8 cellular contexts compared by ENCODE assay signal in genomic region chr6:44388876-44389275, GRCh38. TPM values are rescaled to one million over a fixed set of nuclear protein-coding genes. Genes with fewer than 3 reads are reported as not detected.
A peak's percentile ranks its signal among the peaks of the same experiment; 100 is the strongest.
DNase-seq lines count a peak whose midpoint lies in the region; TF ChIP-seq lines count a peak whose summit lies in the region.

No MANE protein-coding gene starts in this region.

- H3K4me1 ChIP-seq in CD4-positive, alpha-beta memory T cell (ENCODE audit: insufficient read depth, low read length) = peaks cover 30% of the 10 kb centered on the region
- H3K4me1 ChIP-seq in Loucy (ENCODE audit: insufficient read depth, low read length, poor library complexity, severe bottlenecking) (peaks cover 32% of the 10 kb centered on the region), duodenal mucosa (ENCODE audit: control insufficient read depth in 1 of 2, insufficient read depth in 2 of 2, low read length in 2 of 2) (peaks cover 22 to 24% of the 10 kb centered on the region in 2 donors), neuron (ENCODE audit: insufficient read depth, low read length) (peaks cover 24% of the 10 kb centered on the region)

- peaks cover 21 to 45% of the 10 kb centered on the region in 2 donors for H3K36me3 Mint-ChIP-seq in CD4-positive, alpha-beta memory T cell

- no peaks in the 10 kb centered on the region for H3K9me3 ChIP-seq in CD4-positive, alpha-beta memory T cell (ENCODE audit: control insufficient read depth in 1 of 2, low read length in 2 of 2)
- H3K9me3 ChIP-seq in Loucy (ENCODE audit: insufficient read depth, low read depth, low read length) = no peaks in the 10 kb centered on the region
- H3K9me3 ChIP-seq in duodenal mucosa (ENCODE audit: control insufficient read depth in 1 of 2, low read length in 2 of 2) = no peaks in the 10 kb centered on the region
- no peaks in the 10 kb centered on the region for H3K9me3 ChIP-seq in neuron (ENCODE audit: low read length)

- H3K27me3 Mint-ChIP-seq in CD4-positive, alpha-beta memory T cell = no peaks in the 10 kb centered on the region

- peak overlapping the region; percentile 80 for H3K9ac ChIP-seq in Loucy (ENCODE audit: low read depth, low read length, poor library complexity, severe bottlenecking)
- H3K9ac ChIP-seq in duodenal mucosa (ENCODE audit: low read depth in 1 of 2, low read length in 2 of 2) = no peak overlapping the region

- H3K4me2 ChIP-seq in Loucy (ENCODE audit: low read depth, low read length, poor library complexity, severe bottlenecking) = peak overlapping the region; percentile 99

- no peaks in the 10 kb centered on the region for H3K9me3 Mint-ChIP-seq in CD4-positive, alpha-beta memory T cell

- no peaks in the 10 kb centered on the region for H3K27me3 ChIP-seq in CD4-positive, alpha-beta memory T cell (ENCODE audit: insufficient read depth, low read length)
- no peaks in the 10 kb centered on the region for H3K27me3 ChIP-seq in Loucy (ENCODE audit: insufficient read depth, low read length, poor library complexity, severe bottlenecking)
- no peaks in the 10 kb centered on the region for H3K27me3 ChIP-seq in duodenal mucosa (ENCODE audit: control insufficient read depth in 1 of 2, insufficient read depth in 2 of 2, low read length in 2 of 2)
- H3K27me3 ChIP-seq in neuron (ENCODE audit: insufficient read depth, low read length) = no peaks in the 10 kb centered on the region

- peak overlapping the region; percentile 49 for H3K27ac ChIP-seq in CD4-positive, alpha-beta memory T cell (ENCODE audit: low read depth, low read length)
- H3K27ac ChIP-seq in duodenal mucosa (ENCODE audit: low read depth, low read length) = no peak overlapping the region

- CTCF ChIA-PET in CD4-positive, alpha-beta memory T cell (lab: Charles Lee; ENCODE audit: partially characterized antibody) = interaction anchor here (0.6 kb wide), 1 partner anchor 290 kb away, joined by 3 read pairs; no protein-coding TSS in a partner anchor

- POLR2A ChIA-PET in CD4-positive, alpha-beta memory T cell (lab: Charles Lee; ENCODE audit: partially characterized antibody) = interaction anchor here (2.2 kb wide), 1 partner anchor 15 kb away, joined by 5 read pairs; no protein-coding TSS in a partner anchor

- peaks cover 53% of the 10 kb centered on the region for H3K79me2 ChIP-seq in Loucy (ENCODE audit: insufficient read depth, low read length)

- intact Hi-C loops in CD4-positive, alpha-beta memory T cell (cut with micrococcal nuclease) = no loop called here

- peak overlapping the region; percentile 44 to 93 for H3K4me3 ChIP-seq in CD4-positive, alpha-beta memory T cell (ENCODE audit: low read length in 2 of 2)
- H3K4me3 ChIP-seq in Loucy (ENCODE audit: low read length, poor library complexity, severe bottlenecking) (peak overlapping the region; percentile 99), duodenal mucosa (ENCODE audit: low read depth in 1 of 2, low read length in 2 of 2) (peak overlapping the region; percentile 87 to 91), neuron (ENCODE audit: low read length) (peak overlapping the region; percentile 72)

- peaks cover 44% of the 10 kb centered on the region for H4K20me1 ChIP-seq in Loucy (ENCODE audit: insufficient read depth, low read length, poor library complexity, severe bottlenecking)

- no peaks in the 10 kb centered on the region for H3F3A ChIP-seq in Loucy (ENCODE audit: low read depth)

- no peaks in the 10 kb centered on the region for H3K9me2 ChIP-seq in Loucy (replicated peaks; ENCODE audit: low read depth, low read length)

- TF ChIP-seq CTCF in Loucy (conservative IDR thresholded peaks at IDR 0.05; ENCODE audit: low read length) = no peak

- H3K4me1 Mint-ChIP-seq in CD4-positive, alpha-beta memory T cell = peaks cover 31 to 43% (median 38%) of the 10 kb centered on the region in 4 donors

- no peak for DNase-seq in CD4-positive, alpha-beta memory T cell
- no peak for DNase-seq in NAMALWA (ENCODE audit: low spot score)
- DNase-seq in LoVo (ENCODE audit: low spot score) = no peak
- no peak for DNase-seq in NOMO-1 treated with dmso at 0.1 percent for 144 hours (lab: John Stamatoyannopoulos, UW; ENCODE audit: unreplicated experiment)
- DNase-seq in AG08396 (ENCODE audit: low spot score) = no peak

- peak overlapping the region in 6 of 7 donors; percentile 53 to 99 (median 96) for H3K27ac Mint-ChIP-seq in CD4-positive, alpha-beta memory T cell

- peaks cover 17% of the 10 kb centered on the region for H3K36me3 ChIP-seq in CD4-positive, alpha-beta memory T cell (ENCODE audit: insufficient read depth, low read length)
- H3K36me3 ChIP-seq in Loucy (ENCODE audit: insufficient read depth, low read length) = peaks cover 24% of the 10 kb centered on the region
- H3K36me3 ChIP-seq in duodenal mucosa (ENCODE audit: control insufficient read depth in 1 of 2, insufficient read depth in 2 of 2, low read length in 2 of 2) = peaks cover 11 to 24% of the 10 kb centered on the region in 2 donors
- peaks cover 36% of the 10 kb centered on the region for H3K36me3 ChIP-seq in neuron (ENCODE audit: insufficient read depth, low read length)

- H2AFZ ChIP-seq in Loucy (ENCODE audit: low read length) = no peak overlapping the region
- no peak overlapping the region for H2AFZ ChIP-seq in neuron (ENCODE audit: low read depth, low read length)

- H3K4me3 Mint-ChIP-seq in CD4-positive, alpha-beta memory T cell = peak overlapping the region; percentile 93 to 99 (median 97)

RNA-seq across cellular contexts. Expression of gene CDC5L, which starts 1.4 kb away (rescaled TPM):
- 10 to 100 TPM; 20.9 to 22.4 TPM for total RNA-seq in CD4-positive, alpha-beta memory T cell
- polyA plus RNA-seq in CD4-positive, alpha-beta memory T cell = 10 to 100 TPM in 1 of 2 donors, 1 to 10 TPM in 1; 9.8 to 17.7 TPM

RNA-seq across cellular contexts. Expression of gene SPATS1, which starts 46.4 kb away (rescaled TPM):
- not detected for total RNA-seq in CD4-positive, alpha-beta memory T cell
- polyA plus RNA-seq in CD4-positive, alpha-beta memory T cell = not detected
